Comparison of ENCODE assay signal across 1 cellular context in genomic region chr11:94459576-94459975, GRCh38.
TF ChIP-seq lines count a peak whose summit lies in the region.

No MANE protein-coding gene starts in this region.

TF ChIP-seq in GM12878, 131 proteins besides CTCF, POLR2A, EP300 and RAD21:
- TF ChIP-seq IRF4 (IDR thresholded peaks at IDR 0.05; ENCODE audit: low read depth, low read length) (peak; percentile 80; the same call in 1 of the 2 replicates), PKNOX1 (IDR thresholded peaks at IDR 0.05) (no peak), RUNX3 (IDR thresholded peaks at IDR 0.05; ENCODE audit: low read length) (peak; percentile 40), YY1 (IDR thresholded peaks at IDR 0.05; ENCODE audit: low read depth, low read length) (peak; percentile 58; the same call in 1 of the 2 replicates), NFIC (IDR thresholded peaks at IDR 0.05; ENCODE audit: low read depth, low read length) (peak; percentile 75), CEBPB (IDR thresholded peaks at IDR 0.05; ENCODE audit: borderline replicate concordance in 1 of 2, low read depth in 2 of 2, low read length in 2 of 2) (no peak), ZNF207 (IDR thresholded peaks at IDR 0.05; ENCODE audit: borderline replicate concordance) (no peak), BMI1 (IDR thresholded peaks at IDR 0.05; ENCODE audit: borderline replicate concordance) (no peak), TCF12 (IDR thresholded peaks at IDR 0.05; ENCODE audit: low read depth, low read length) (peak; percentile 64; the same call in 1 of the 2 replicates), ZNF217 (IDR thresholded peaks at IDR 0.05) (no peak), SPI1 (IDR thresholded peaks at IDR 0.05; ENCODE audit: borderline replicate concordance, insufficient read depth, low read depth, low read length) (no peak), JUNB (IDR thresholded peaks at IDR 0.05) (peak; percentile 92), ZSCAN29 (IDR thresholded peaks at IDR 0.05) (no peak), IRF3 (IDR thresholded peaks at IDR 0.05) (no peak)
